8 cellular contexts compared by ENCODE assay signal in genomic region chr7:50632561-50633413, GRCh38.
DNase-seq lines count a peak whose midpoint lies in the region; ATAC-seq, FAIRE-seq and TF ChIP-seq lines count a peak whose summit lies in the region.

No MANE protein-coding gene starts in this region.

- FAIRE-seq in frontal cortex (lab: Jason Lieb, UNC) = no peak

- peak; percentile 90 for ATAC-seq in GM18511 (IDR thresholded peaks at IDR 0.05; ENCODE audit: unreplicated experiment)
- peak; percentile 73 for ATAC-seq in HG03045 (IDR thresholded peaks at IDR 0.05; ENCODE audit: unreplicated experiment)

- DNase-seq in AML-193 (lab: John Stamatoyannopoulos, UW) = peak; percentile 49 to 65
- peak; percentile 36 for DNase-seq in NOMO-1 treated with DMSO at 0.1 percent for 48 hours (lab: John Stamatoyannopoulos, UW; ENCODE audit: unreplicated experiment)
- peak; percentile 23 for DNase-seq in activated T-cell treated with anti-CD3 and anti-CD28 coated beads for 24 hours (ENCODE audit: low read depth)
- DNase-seq in fibroblast of pulmonary artery (ENCODE audit: low read depth) = peak; percentile 70
- DNase-seq in renal cortical epithelial cell (ENCODE audit: low read depth) = peak; percentile 57
- no peak for DNase-seq in frontal cortex (ENCODE audit: low spot score in 2 of 2)

- peak; percentile 91 for TF ChIP-seq CTCF in fibroblast of pulmonary artery (IDR thresholded peaks at IDR 0.05; ENCODE audit: low read length, missing control alignments)

- no peak overlapping the region for H3K4me3 ChIP-seq in fibroblast of pulmonary artery (replicated peaks; ENCODE audit: low read depth, low read length)

Comparison
In these comparisons a context has a peak if more than half of its experiments do, and no peak if none do; other contexts are left out.
1. DNase-seq: peak in AML-193 (2 of 2), NOMO-1 treated with DMSO at 0.1 percent for 48 hours (single experiment), activated T-cell treated with anti-CD3 and anti-CD28 coated beads for 24 hours (single experiment), fibroblast of pulmonary artery (single experiment) and renal cortical epithelial cell (single experiment); none in frontal cortex (0 of 2).